ENCODE assay signal across 11 cellular contexts in genomic region chr1:8790987-8791386, GRCh38.
"Had no signal": no experiment of that assay in that cellular context is flagged by ENCODE, and none has a peak within 500 bp of the region (broad histone marks: within the 10 kb centered on the region; RNA-seq: fewer than 3 reads in every experiment).

No MANE protein-coding gene starts in this region.

- H3K27ac Mint-ChIP-seq: stimulated activated naive B cell treated with anti-CD40 and anti-IgM and Interleukin-4, amounts not matched to agents 10 μg/mL and 1 μg/mL and 100 μg/mL, for 72 hours; T-helper 1 cell treated with Interleukin-12 subunit alpha and Interleukin-12 subunit beta and Interleukin-4 antibody, amounts not matched to agents 30 μg/mL and 1 μg/mL, for 36 hours had no signal

- H3K9me3 Mint-ChIP-seq: naive B cell; stimulated activated naive B cell treated with anti-CD40 and anti-IgM and Interleukin-4, amounts not matched to agents 10 μg/mL and 1 μg/mL and 100 μg/mL, for 72 hours; T-helper 1 cell treated with Interleukin-12 subunit alpha and Interleukin-12 subunit beta and Interleukin-4 antibody, amounts not matched to agents 30 μg/mL and 1 μg/mL, for 36 hours had no signal

- DNase-seq: activated CD4-positive, alpha-beta T cell treated with anti-CD3 and anti-CD28 coated beads, Interleukin-2, amount 50 U/mL, for 4 hours; activated T-cell treated with anti-CD3 and anti-CD28 coated beads, Interleukin-2, amount 50 U/mL, for 48 hours; heart right ventricle; midbrain; naive B cell; posterior cingulate gyrus; right cardiac atrium; stimulated activated CD4-positive, alpha-beta T cell treated with anti-CD3 and anti-CD28 coated beads, Interleukin-2, amount 100 ng/mL, for 24 hours; stimulated activated naive B cell treated with anti-CD40 and anti-IgM and Interleukin-4, amounts not matched to agents 10 μg/mL and 1 μg/mL and 100 μg/mL, for 72 hours; upper lobe of left lung had no signal

- H3K27me3 Mint-ChIP-seq: naive B cell; stimulated activated naive B cell treated with anti-CD40 and anti-IgM and Interleukin-4, amounts not matched to agents 10 μg/mL and 1 μg/mL and 100 μg/mL, for 72 hours had no signal

- H3K4me3 Mint-ChIP-seq: naive B cell; stimulated activated naive B cell treated with anti-CD40 and anti-IgM and Interleukin-4, amounts not matched to agents 10 μg/mL and 1 μg/mL and 100 μg/mL, for 72 hours; T-helper 1 cell treated with Interleukin-12 subunit alpha and Interleukin-12 subunit beta and Interleukin-4 antibody, amounts not matched to agents 30 μg/mL and 1 μg/mL, for 36 hours had no signal
